31 cellular contexts compared by ENCODE assay signal in the genomic region with DNA sequence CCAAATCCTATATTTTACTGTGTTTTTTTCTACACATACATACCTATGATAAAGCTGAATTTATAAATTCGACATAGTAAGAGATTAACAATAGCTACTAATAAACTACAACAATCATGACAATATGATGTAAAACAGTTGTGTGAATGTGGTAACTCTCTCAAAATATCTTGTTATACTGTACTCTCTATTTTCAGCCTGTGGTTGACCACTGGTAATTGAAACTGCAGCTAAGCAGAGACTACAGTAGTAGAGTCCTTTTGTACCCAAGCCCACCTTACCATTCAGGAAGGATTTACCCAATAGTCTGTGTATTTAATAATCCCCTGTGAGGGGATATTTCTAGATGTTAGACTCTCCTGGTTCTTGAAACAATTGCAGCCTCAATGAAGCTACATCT.
"Had no signal": no experiment of that assay in that cellular context is flagged by ENCODE, and none has a peak within 500 bp of the region (broad histone marks: within the 10 kb centered on the region; RNA-seq: fewer than 3 reads in every experiment).

No MANE protein-coding gene starts in this region.

- H3K9me3 ChIP-seq: body of pancreas, breast epithelium had no signal

- H3K4me1 Mint-ChIP-seq: activated B cell treated with CpG ODN at 0.5 μM for 24 hours; activated CD4-positive, alpha-beta T cell treated with anti-CD3 and anti-CD28 coated beads, Interleukin-2, amount 10 ng/mL, durations not matched to agents 24 days and 14 days; activated naive CD4-positive, alpha-beta T cell treated with anti-CD3 and anti-CD28 coated beads, Interleukin-2, amount 10 ng/mL, durations not matched to agents 7 days and 5 days; activated naive CD4-positive, alpha-beta T cell treated with anti-CD3 and anti-CD28 coated beads, Interleukin-2, amount 50 U/mL, for 24 hours; activated naive CD8-positive, alpha-beta T cell treated with anti-CD3 and anti-CD28 coated beads, Interleukin-2, amount 10 ng/mL, durations not matched to agents 7 days and 5 days; activated naive CD8-positive, alpha-beta T cell treated with anti-CD3 and anti-CD28 coated beads, Interleukin-2, amount 50 U/mL, for 24 hours; central memory CD8-positive, alpha-beta T cell; T-cell; T-helper 17 cell had no signal

- H3K27ac Mint-ChIP-seq: activated B cell treated with CpG ODN at 0.5 μM for 24 hours; activated CD4-positive, alpha-beta memory T cell treated with anti-CD3 and anti-CD28 coated beads for 36 hours; activated CD4-positive, alpha-beta T cell treated with anti-CD3 and anti-CD28 coated beads, Interleukin-2, amount 10 ng/mL, durations not matched to agents 24 days and 14 days; activated CD8-positive, alpha-beta T cell treated with anti-CD3 and anti-CD28 coated beads for 36 hours; activated naive CD4-positive, alpha-beta T cell treated with anti-CD3 and anti-CD28 coated beads, Interleukin-2, amount 10 ng/mL, durations not matched to agents 7 days and 5 days; activated naive CD4-positive, alpha-beta T cell treated with anti-CD3 and anti-CD28 coated beads, Interleukin-2, amount 50 U/mL, for 24 hours; activated naive CD8-positive, alpha-beta T cell; activated naive CD8-positive, alpha-beta T cell treated with anti-CD3 and anti-CD28 coated beads, Interleukin-2, amount 10 ng/mL, durations not matched to agents 7 days and 5 days; activated naive CD8-positive, alpha-beta T cell treated with anti-CD3 and anti-CD28 coated beads, Interleukin-2, amount 50 U/mL, for 24 hours; activated T-cell treated with anti-CD3 and anti-CD28 coated beads, Interleukin-2, amount 50 U/mL, for 24 hours; activated T-helper 2 cell treated with anti-CD3 and anti-CD28 coated beads, Interferon-gamma antibody, Interleukin-2, Interleukin-4, amounts not matched to agents 10 μg/mL and 5 μg/mL and 100 μg/mL, durations not matched to agents 14 hours and 24 hours and 36 hours; T-cell; T-helper 17 cell had no signal

- H3K4me1 ChIP-seq: body of pancreas, breast epithelium had no signal

- H3K36me3 ChIP-seq: brain microvascular endothelial cell, breast epithelium had no signal

- H3K9me3 Mint-ChIP-seq: activated B cell treated with CpG ODN at 0.5 μM for 24 hours; activated CD4-positive, alpha-beta memory T cell treated with anti-CD3 and anti-CD28 coated beads for 36 hours; activated CD4-positive, alpha-beta T cell treated with anti-CD3 and anti-CD28 coated beads, Interleukin-2, amount 10 ng/mL, durations not matched to agents 24 days and 14 days; activated CD8-positive, alpha-beta T cell treated with anti-CD3 and anti-CD28 coated beads for 36 hours; activated naive CD4-positive, alpha-beta T cell treated with anti-CD3 and anti-CD28 coated beads, Interleukin-2, amount 10 ng/mL, durations not matched to agents 7 days and 5 days; activated naive CD4-positive, alpha-beta T cell treated with anti-CD3 and anti-CD28 coated beads, Interleukin-2, amount 50 U/mL, for 24 hours; activated naive CD8-positive, alpha-beta T cell treated with anti-CD3 and anti-CD28 coated beads, Interleukin-2, amount 50 U/mL, for 24 hours; activated T-cell treated with anti-CD3 and anti-CD28 coated beads, Interleukin-2, amount 50 U/mL, for 24 hours; activated T-helper 2 cell treated with anti-CD3 and anti-CD28 coated beads, Interferon-gamma antibody, Interleukin-2, Interleukin-4, amounts not matched to agents 10 μg/mL and 5 μg/mL and 100 μg/mL, durations not matched to agents 14 hours and 24 hours and 36 hours; central memory CD8-positive, alpha-beta T cell; T-cell had no signal

- H3K27me3 Mint-ChIP-seq: activated CD4-positive, alpha-beta memory T cell treated with anti-CD3 and anti-CD28 coated beads for 36 hours; activated CD4-positive, alpha-beta T cell treated with anti-CD3 and anti-CD28 coated beads, Interleukin-2, amount 10 ng/mL, durations not matched to agents 24 days and 14 days; activated CD8-positive, alpha-beta T cell treated with anti-CD3 and anti-CD28 coated beads for 36 hours; activated naive CD4-positive, alpha-beta T cell treated with anti-CD3 and anti-CD28 coated beads, Interleukin-2, amount 50 U/mL, for 24 hours; activated naive CD8-positive, alpha-beta T cell; activated T-cell treated with anti-CD3 and anti-CD28 coated beads, Interleukin-2, amount 50 U/mL, for 24 hours; central memory CD8-positive, alpha-beta T cell had no signal

- FAIRE-seq: TTC549 had no signal

- DNase-seq: activated B cell treated with CpG ODN at 0.5 μM for 24 hours; activated CD4-positive, alpha-beta memory T cell treated with anti-CD3 and anti-CD28 coated beads for 36 hours; activated CD4-positive, alpha-beta T cell treated with anti-CD3 and anti-CD28 coated beads for 4 hours; activated CD4-positive, alpha-beta T cell treated with anti-CD3 and anti-CD28 coated beads, Interleukin-2, amount 10 ng/mL, durations not matched to agents 24 days and 14 days; activated CD4-positive, alpha-beta T cell treated with anti-CD3 and anti-CD28 coated beads, Interleukin-2, amount 50 U/mL, for 1 hour; activated CD4-positive, alpha-beta T cell treated with anti-CD3 and anti-CD28 coated beads, Interleukin-2, amount 50 U/mL, for 4 hours; activated CD4-positive, CD25-positive, alpha-beta regulatory T cell treated with anti-CD3 and anti-CD28 coated beads, Interleukin-2, amount 50 U/mL, for 72 hours; activated CD8-positive, alpha-beta memory T cell treated with anti-CD3 and anti-CD28 coated beads, Interleukin-2, amount 50 U/mL, for 48 hours; activated CD8-positive, alpha-beta T cell treated with anti-CD3 and anti-CD28 coated beads for 36 hours; activated effector memory CD4-positive, alpha-beta T cell treated with Interleukin-2 at 50 U/mL for 16 hours; activated gamma-delta T cell; activated naive CD4-positive, alpha-beta T cell treated with anti-CD3 and anti-CD28 coated beads, Interleukin-2, amount 10 ng/mL, durations not matched to agents 7 days and 5 days; activated naive CD4-positive, alpha-beta T cell treated with Interleukin-2 at 50 U/mL for 16 hours; activated naive CD8-positive, alpha-beta T cell treated with anti-CD3 and anti-CD28 coated beads, Interleukin-2, amount 10 ng/mL, durations not matched to agents 7 days and 5 days; activated naive CD8-positive, alpha-beta T cell treated with anti-CD3 and anti-CD28 coated beads, Interleukin-2, amount 50 U/mL, for 24 hours; activated T-cell treated with anti-CD3 and anti-CD28 coated beads, Interleukin-2, amount 50 U/mL, for 24 hours; activated T-cell treated with anti-CD3 and anti-CD28 coated beads, Interleukin-2, amount 50 U/mL, for 48 hours; amygdala; anterior cingulate cortex; body of pancreas; brain microvascular endothelial cell; cerebellar nuclear complex; T-cell; T-helper 17 cell had no signal

- H3K4me3 ChIP-seq: body of pancreas, breast epithelium had no signal

- H3K27ac ChIP-seq: body of pancreas, brain microvascular endothelial cell, VCaP had no signal

- H3K36me3 Mint-ChIP-seq: activated CD4-positive, alpha-beta memory T cell treated with anti-CD3 and anti-CD28 coated beads for 36 hours; activated naive CD4-positive, alpha-beta T cell treated with anti-CD3 and anti-CD28 coated beads, Interleukin-2, amount 10 ng/mL, durations not matched to agents 7 days and 5 days; activated naive CD4-positive, alpha-beta T cell treated with anti-CD3 and anti-CD28 coated beads, Interleukin-2, amount 50 U/mL, for 24 hours; activated naive CD8-positive, alpha-beta T cell treated with anti-CD3 and anti-CD28 coated beads, Interleukin-2, amount 10 ng/mL, durations not matched to agents 7 days and 5 days; T-cell had no signal

- H3K27me3 ChIP-seq: body of pancreas, brain microvascular endothelial cell, breast epithelium had no signal

- ATAC-seq: activated CD8-positive, alpha-beta T cell treated with anti-CD3 and anti-CD28 coated beads for 36 hours; activated naive CD8-positive, alpha-beta T cell treated with anti-CD3 and anti-CD28 coated beads, Interleukin-2, amount 50 U/mL, for 24 hours; body of pancreas; T-cell; T-helper 17 cell had no signal

- H3K4me3 Mint-ChIP-seq: activated B cell treated with CpG ODN at 0.5 μM for 24 hours; activated CD4-positive, alpha-beta memory T cell treated with anti-CD3 and anti-CD28 coated beads for 36 hours; activated CD4-positive, alpha-beta T cell treated with anti-CD3 and anti-CD28 coated beads, Interleukin-2, amount 10 ng/mL, durations not matched to agents 24 days and 14 days; activated CD8-positive, alpha-beta T cell treated with anti-CD3 and anti-CD28 coated beads for 36 hours; activated naive CD4-positive, alpha-beta T cell treated with anti-CD3 and anti-CD28 coated beads, Interleukin-2, amount 10 ng/mL, durations not matched to agents 7 days and 5 days; activated naive CD4-positive, alpha-beta T cell treated with anti-CD3 and anti-CD28 coated beads, Interleukin-2, amount 50 U/mL, for 24 hours; activated naive CD8-positive, alpha-beta T cell; activated naive CD8-positive, alpha-beta T cell treated with anti-CD3 and anti-CD28 coated beads, Interleukin-2, amount 10 ng/mL, durations not matched to agents 7 days and 5 days; activated naive CD8-positive, alpha-beta T cell treated with anti-CD3 and anti-CD28 coated beads, Interleukin-2, amount 50 U/mL, for 24 hours; activated T-cell treated with anti-CD3 and anti-CD28 coated beads, Interleukin-2, amount 50 U/mL, for 24 hours; central memory CD8-positive, alpha-beta T cell; T-cell; T-helper 17 cell had no signal
